In the genomic region with DNA sequence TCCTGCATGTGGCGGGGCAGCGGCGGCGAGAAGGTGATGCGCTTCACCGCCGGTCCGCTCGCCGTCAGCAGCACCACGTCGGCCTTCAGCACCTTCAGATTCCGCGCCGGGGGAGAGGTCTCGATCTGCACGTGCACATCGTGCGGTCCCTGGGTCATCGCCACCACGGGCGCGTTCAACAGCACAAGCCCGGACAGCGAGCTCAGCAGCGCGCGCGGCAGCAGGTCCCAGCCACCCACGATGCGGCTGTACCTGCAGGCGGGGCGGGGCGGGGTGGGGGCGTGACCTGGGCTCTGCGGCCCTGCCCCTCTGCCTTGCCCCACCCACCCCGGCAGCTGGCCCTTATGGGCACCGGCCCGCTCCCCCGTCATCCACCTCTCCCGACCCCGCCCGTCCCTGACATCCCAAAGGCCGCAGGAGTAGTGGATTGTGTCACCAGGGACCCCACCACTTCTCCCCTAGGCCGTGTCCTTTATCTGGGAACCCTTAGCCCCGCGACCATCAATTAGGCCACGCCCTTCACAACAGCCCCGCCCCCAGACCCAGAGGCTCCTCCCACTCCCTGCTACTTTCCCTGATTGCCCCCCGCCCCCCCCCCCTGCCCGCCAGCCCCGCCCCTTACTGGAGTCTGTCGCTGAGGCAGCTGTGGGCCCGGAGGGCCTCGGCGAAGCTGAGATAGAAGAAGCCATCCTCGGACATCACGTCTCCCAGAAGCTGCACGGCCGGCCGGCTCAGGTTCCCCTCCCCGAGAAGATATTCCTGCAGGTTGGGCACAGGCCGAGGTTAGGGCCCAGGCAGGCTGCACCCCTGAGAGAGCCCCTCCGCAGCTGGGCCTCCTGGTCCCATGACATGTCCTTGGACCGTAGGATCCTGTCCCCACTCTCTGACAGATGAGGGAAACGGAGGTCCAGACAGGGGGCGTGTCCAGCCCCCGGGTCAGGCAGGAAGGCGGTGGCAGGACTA, we compare ENCODE assay signal across 8 cellular contexts. TPM values are rescaled to one million over a fixed set of nuclear protein-coding genes. Genes with fewer than 3 reads are reported as not detected.
DNase-seq lines count a peak whose midpoint lies in the region; ATAC-seq and TF ChIP-seq lines count a peak whose summit lies in the region.

No MANE protein-coding gene starts in this region.

- H3K36me3 ChIP-seq in brain microvascular endothelial cell (replicated peaks), result peaks cover 3% of the 10 kb centered on the region

- no peak overlapping the region for H3K27ac ChIP-seq in brain microvascular endothelial cell

- H3K36me3 Mint-ChIP-seq in HFFc6 (ENCODE audit: low read depth) (no peaks in the 10 kb centered on the region), mesothelial cell of epicardium (peaks cover 8% of the 10 kb centered on the region)
- peaks cover 66% of the 10 kb centered on the region for H3K36me3 Mint-ChIP-seq in stimulated activated memory B cell treated with anti-CD40 and anti-IgM and Interleukin-4, amounts not matched to agents 10 μg/mL and 1 μg/mL and 100 μg/mL, for 72 hours

- H3K27me3 Mint-ChIP-seq in HFFc6 (ENCODE audit: insufficient read depth), result peaks cover 7% of the 10 kb centered on the region
- H3K27me3 Mint-ChIP-seq in mesothelial cell of epicardium (ENCODE audit: low read depth), result peaks cover 34% of the 10 kb centered on the region
- no peaks in the 10 kb centered on the region for H3K27me3 Mint-ChIP-seq in stimulated activated memory B cell treated with anti-CD40 and anti-IgM and Interleukin-4, amounts not matched to agents 10 μg/mL and 1 μg/mL and 100 μg/mL, for 72 hours

- no peak for DNase-seq in HFFc6
- DNase-seq in T-helper 2 cell, result peak; percentile 47 to 69 (median 60)
- no peak for DNase-seq in brain microvascular endothelial cell
- DNase-seq in mesothelial cell of epicardium (ENCODE audit: low spot score in 2 of 2, unreplicated experiment in 2 of 2), result no peak
- DNase-seq in NOMO-1 (lab: John Stamatoyannopoulos, UW; ENCODE audit: unreplicated experiment in 2 of 2), result no peak
- no peak for DNase-seq in NCI-H446 (lab: John Stamatoyannopoulos, UW)

- ATAC-seq in stimulated activated memory B cell treated with anti-CD40 and anti-IgM and Interleukin-4, amounts not matched to agents 10 μg/mL and 1 μg/mL and 100 μg/mL, for 72 hours, result peak; percentile 61
- ATAC-seq in GM21619 (IDR thresholded peaks at IDR 0.05; ENCODE audit: unreplicated experiment), result no peak

- in situ Hi-C loops in brain microvascular endothelial cell (cut with HindIII; ENCODE audit: low pct_ligation_motif_present, low sequenced_read_pairs), result no loop called here

- H3K4me3 Mint-ChIP-seq in HFFc6 (no peak overlapping the region), mesothelial cell of epicardium (peak overlapping the region; percentile 59)
- peak overlapping the region; percentile 91 for H3K4me3 Mint-ChIP-seq in stimulated activated memory B cell treated with anti-CD40 and anti-IgM and Interleukin-4, amounts not matched to agents 10 μg/mL and 1 μg/mL and 100 μg/mL, for 72 hours

- no peak overlapping the region for H3K27ac Mint-ChIP-seq in HFFc6
- H3K27ac Mint-ChIP-seq in mesothelial cell of epicardium, result no peak overlapping the region
- H3K27ac Mint-ChIP-seq in stimulated activated memory B cell treated with anti-CD40 and anti-IgM and Interleukin-4, amounts not matched to agents 10 μg/mL and 1 μg/mL and 100 μg/mL, for 72 hours, result peak overlapping the region; percentile 92

- H3K4me3 ChIP-seq in brain microvascular endothelial cell (ENCODE audit: low read depth, low read length), result peak overlapping the region; percentile 5

- peak; percentile 10; the same call in 1 of the 2 replicates for TF ChIP-seq CTCF in HFFc6 (IDR thresholded peaks at IDR 0.05)
- TF ChIP-seq CTCF in brain microvascular endothelial cell (IDR thresholded peaks at IDR 0.05; ENCODE audit: low read depth, low read length, missing control alignments), result no peak
- TF ChIP-seq CTCF in mesothelial cell of epicardium (IDR thresholded peaks at IDR 0.05; ENCODE audit: unreplicated experiment), result no peak

- H3K4me1 Mint-ChIP-seq in HFFc6 (ENCODE audit: low read depth) (no peaks in the 10 kb centered on the region), mesothelial cell of epicardium (peaks cover 6% of the 10 kb centered on the region)
- peaks cover 74% of the 10 kb centered on the region for H3K4me1 Mint-ChIP-seq in stimulated activated memory B cell treated with anti-CD40 and anti-IgM and Interleukin-4, amounts not matched to agents 10 μg/mL and 1 μg/mL and 100 μg/mL, for 72 hours

- H3K9me3 Mint-ChIP-seq in HFFc6 (no peaks in the 10 kb centered on the region), mesothelial cell of epicardium (no peaks in the 10 kb centered on the region)
- no peaks in the 10 kb centered on the region for H3K9me3 Mint-ChIP-seq in stimulated activated memory B cell treated with anti-CD40 and anti-IgM and Interleukin-4, amounts not matched to agents 10 μg/mL and 1 μg/mL and 100 μg/mL, for 72 hours

- no peaks in the 10 kb centered on the region for H3K27me3 ChIP-seq in brain microvascular endothelial cell (replicated peaks)

RNA-seq across cellular contexts. Expression of gene IL4I1, which starts 6.1 kb away (rescaled TPM):
- under 1 TPM in 5 of 6 experiments, not detected in 1; 0.24 to 0.48 (median 0.41) TPM for total RNA-seq in HFFc6 (2021; fragmentation: NEBNext Ultra II Directional; extraction: Animal tissue kit (Norgen Biotek cat#: 25700))
- total RNA-seq in mesothelial cell of epicardium, result 1.3 to 1.7 TPM (median 1.6 TPM) in 3 replicates

RNA-seq across cellular contexts. Expression of gene TBC1D17, which starts 13.1 kb away (rescaled TPM):
- 10 to 100 TPM; 42.8 to 53.3 (median 46.8) TPM for total RNA-seq in HFFc6 (2021; fragmentation: NEBNext Ultra II Directional; extraction: Animal tissue kit (Norgen Biotek cat#: 25700))
- total RNA-seq in mesothelial cell of epicardium, result 46.8 to 53.7 TPM (median 49.7 TPM) in 3 replicates

RNA-seq across cellular contexts. Expression of gene AKT1S1, which starts 13.5 kb away (rescaled TPM):
- total RNA-seq in HFFc6 (2021; fragmentation: NEBNext Ultra II Directional; extraction: Animal tissue kit (Norgen Biotek cat#: 25700)), result 100 to 1,000 TPM in 5 of 6 experiments, 10 to 100 TPM in 1; 98.5 to 128 (median 104) TPM
- 41.8 to 45.3 TPM (median 42.5 TPM) in 3 replicates for total RNA-seq in mesothelial cell of epicardium

RNA-seq across cellular contexts. Expression of gene PNKP, which starts 23.3 kb away (rescaled TPM):
- 10 to 100 TPM; 39.7 to 48.7 (median 47.2) TPM for total RNA-seq in HFFc6 (2021; fragmentation: NEBNext Ultra II Directional; extraction: Animal tissue kit (Norgen Biotek cat#: 25700))
- total RNA-seq in mesothelial cell of epicardium, result 96.6 to 103 TPM (median 97.8 TPM) in 3 replicates

RNA-seq across cellular contexts. Expression of gene ATF5, which starts 38.4 kb away (rescaled TPM):
- total RNA-seq in HFFc6 (2021; fragmentation: NEBNext Ultra II Directional; extraction: Animal tissue kit (Norgen Biotek cat#: 25700)), result 10 to 100 TPM; 38.2 to 44.4 (median 41.2) TPM
- 21.7 to 22.7 TPM (median 22.1 TPM) in 3 replicates for total RNA-seq in mesothelial cell of epicardium

Comparison
In these comparisons a context has a peak if more than half of its experiments do, and no peak if none do; other contexts are left out.
1. DNase-seq: peak in T-helper 2 cell (5 of 5); none in HFFc6 (single experiment), brain microvascular endothelial cell (single experiment), mesothelial cell of epicardium (0 of 2), NOMO-1 (0 of 2) and NCI-H446 (0 of 2).